ENCODE assay signal across 14 cellular contexts in genomic region chr19:5806133-5806489, GRCh38. TPM values are rescaled to one million over a fixed set of nuclear protein-coding genes. Genes with fewer than 3 reads are reported as not detected.
DNase-seq lines count a peak whose midpoint lies in the region; ATAC-seq and TF ChIP-seq lines count a peak whose summit lies in the region.
"Had no signal": no experiment of that assay in that cellular context is flagged by ENCODE, and none has a peak within 500 bp of the region (broad histone marks: within the 10 kb centered on the region; RNA-seq: fewer than 3 reads in every experiment).

No MANE protein-coding gene starts in this region.

- peaks cover 22% of the 10 kb centered on the region for H3K4me1 Mint-ChIP-seq in activated CD8-positive, alpha-beta T cell treated with anti-CD3 and anti-CD28 coated beads for 36 hours (ENCODE audit: low read depth)
- peaks cover 25% of the 10 kb centered on the region for H3K4me1 Mint-ChIP-seq in activated CD8-positive, alpha-beta T cell treated with anti-CD3 and anti-CD28 coated beads, Interleukin-2, amount 10 ng/mL, durations not matched to agents 7 days and 5 days (ENCODE audit: low read depth)
- H3K4me1 Mint-ChIP-seq in progenitor cell of endocrine pancreas (ENCODE audit: low read depth), result peaks cover 4% of the 10 kb centered on the region

- H3K27me3 Mint-ChIP-seq in activated CD8-positive, alpha-beta T cell treated with anti-CD3 and anti-CD28 coated beads for 36 hours, result peaks cover 13% of the 10 kb centered on the region
- peaks cover 33% of the 10 kb centered on the region for H3K27me3 Mint-ChIP-seq in activated CD8-positive, alpha-beta T cell treated with anti-CD3 and anti-CD28 coated beads, Interleukin-2, amount 10 ng/mL, durations not matched to agents 7 days and 5 days (ENCODE audit: low read depth)
- peaks cover 33% of the 10 kb centered on the region for H3K27me3 Mint-ChIP-seq in progenitor cell of endocrine pancreas

- peak; percentile 44 for TF ChIP-seq CTCF in activated CD8-positive, alpha-beta T cell treated with anti-CD3 and anti-CD28 coated beads for 36 hours (IDR thresholded peaks at IDR 0.05)
- TF ChIP-seq CTCF in PC-9 (conservative IDR thresholded peaks at IDR 0.05) (peak; percentile 41), progenitor cell of endocrine pancreas (IDR thresholded peaks at IDR 0.05; ENCODE audit: unreplicated experiment) (no peak)

- no TSS peak for BruUV-seq in PC-9 (replicated peaks; lab: Mats Ljungman, UMichigan)

- no peak overlapping the region for H3K4me3 Mint-ChIP-seq in activated CD8-positive, alpha-beta T cell treated with anti-CD3 and anti-CD28 coated beads for 36 hours
- H3K4me3 Mint-ChIP-seq in activated CD8-positive, alpha-beta T cell treated with anti-CD3 and anti-CD28 coated beads, Interleukin-2, amount 10 ng/mL, durations not matched to agents 7 days and 5 days, result no peak overlapping the region
- peak overlapping the region; percentile 52 for H3K4me3 Mint-ChIP-seq in progenitor cell of endocrine pancreas (ENCODE audit: low read depth)

- H3K36me3 ChIP-seq in PC-9 (ENCODE audit: low read depth) (no peaks in the 10 kb centered on the region), esophagus (ENCODE audit: control insufficient read depth in 2 of 2, insufficient read depth in 2 of 2, low read length in 1 of 2) (no peaks in the 10 kb centered on the region)
- H3K36me3 ChIP-seq: neutrophil, thyroid gland had no signal

- no peak overlapping the region for H3K4me2 ChIP-seq in PC-9

- 0 out of 2 replicates have a peak, but pooled peaks cover 8% of the 10 kb centered on the region for H3K27me3 ChIP-seq in PC-9 (ENCODE audit: insufficient read depth, low read depth)
- no peaks in the 10 kb centered on the region for H3K27me3 ChIP-seq in esophagus (ENCODE audit: control insufficient read depth in 1 of 2, insufficient read depth in 2 of 2, low read length in 2 of 2)

- no peak for ATAC-seq in activated CD8-positive, alpha-beta T cell treated with anti-CD3 and anti-CD28 coated beads for 36 hours
- no peak for ATAC-seq in activated CD8-positive, alpha-beta T cell treated with anti-CD3 and anti-CD28 coated beads, Interleukin-2, amount 10 ng/mL, durations not matched to agents 7 days and 5 days
- ATAC-seq in HG02852 (IDR thresholded peaks at IDR 0.05; ENCODE audit: unreplicated experiment), result no peak

- H3F3A ChIP-seq in PC-9 (ENCODE audit: insufficient read depth, low read depth), result no peaks in the 10 kb centered on the region; the same call in 1 of the 2 replicates

- CTCF ChIA-PET in activated CD8-positive, alpha-beta T cell treated with anti-CD3 and anti-CD28 coated beads for 36 hours (lab: Charles Lee), result interaction anchor here (1.1 to 1.6 kb wide), 3 partner anchors 22 to 216 kb away, joined by 3 to 8 read pairs (median 4); no protein-coding TSS in a partner anchor
- CTCF ChIA-PET in activated CD8-positive, alpha-beta T cell treated with anti-CD3 and anti-CD28 coated beads, Interleukin-2, amount 10 ng/mL, durations not matched to agents 7 days and 5 days (lab: Charles Lee), result interaction anchor here (1.1 to 1.5 kb wide), 3 partner anchors 17 to 216 kb away, joined by 3 to 10 read pairs (median 4); no protein-coding TSS in a partner anchor
- CTCF ChIA-PET in PC-9 (lab: Charles Lee), result no interaction called here

- H3K36me3 Mint-ChIP-seq in activated CD8-positive, alpha-beta T cell treated with anti-CD3 and anti-CD28 coated beads for 36 hours (ENCODE audit: low read depth), result no peaks in the 10 kb centered on the region
- H3K36me3 Mint-ChIP-seq in activated CD8-positive, alpha-beta T cell treated with anti-CD3 and anti-CD28 coated beads, Interleukin-2, amount 10 ng/mL, durations not matched to agents 7 days and 5 days (ENCODE audit: low read depth), result no peaks in the 10 kb centered on the region
- H3K36me3 Mint-ChIP-seq in progenitor cell of endocrine pancreas (ENCODE audit: insufficient read depth), result no peaks in the 10 kb centered on the region

- intact Hi-C loops in activated CD8-positive, alpha-beta T cell treated with anti-CD3 and anti-CD28 coated beads for 36 hours (cut with micrococcal nuclease), result loop anchor here (10.0 kb wide), 1 partner anchor 99 kb away; the partner anchor contains the start of genes NDUFA11 and VMAC
- intact Hi-C loops in PC-9 (cut with micrococcal nuclease; ENCODE audit: unreplicated experiment), result loop anchor here (10.0 kb wide), 2 partner anchors 179 to 219 kb away; no protein-coding TSS in a partner anchor

- no peak for DNase-seq in activated CD8-positive, alpha-beta T cell treated with anti-CD3 and anti-CD28 coated beads for 36 hours
- no peak for DNase-seq in activated CD8-positive, alpha-beta T cell treated with anti-CD3 and anti-CD28 coated beads, Interleukin-2, amount 10 ng/mL, durations not matched to agents 7 days and 5 days
- DNase-seq in PC-9 (no peak), progenitor cell of endocrine pancreas (ENCODE audit: low spot score, unreplicated experiment) (no peak), NCI-H82 treated with DMSO at 0.1 percent for 48 hours (lab: John Stamatoyannopoulos, UW; ENCODE audit: unreplicated experiment) (no peak), RKO (ENCODE audit: low spot score) (no peak)

- H3K9me3 ChIP-seq in PC-9 (ENCODE audit: insufficient read depth, low read depth) (no peaks in the 10 kb centered on the region), esophagus (ENCODE audit: control insufficient read depth in 2 of 2, insufficient read depth in 1 of 2, low read depth in 1 of 2, low read length in 1 of 2) (no peaks in the 10 kb centered on the region)
- H3K9me3 ChIP-seq: neutrophil, thyroid gland had no signal

- no peaks in the 10 kb centered on the region for H3K9me3 Mint-ChIP-seq in activated CD8-positive, alpha-beta T cell treated with anti-CD3 and anti-CD28 coated beads for 36 hours
- H3K9me3 Mint-ChIP-seq in activated CD8-positive, alpha-beta T cell treated with anti-CD3 and anti-CD28 coated beads, Interleukin-2, amount 10 ng/mL, durations not matched to agents 7 days and 5 days (ENCODE audit: insufficient read depth), result no peaks in the 10 kb centered on the region
- no peaks in the 10 kb centered on the region for H3K9me3 Mint-ChIP-seq in progenitor cell of endocrine pancreas (ENCODE audit: low read depth)

- no peaks in the 10 kb centered on the region for H3K79me2 ChIP-seq in PC-9 (ENCODE audit: low read depth)

- no peak overlapping the region for H3K27ac Mint-ChIP-seq in activated CD8-positive, alpha-beta T cell treated with anti-CD3 and anti-CD28 coated beads for 36 hours
- H3K27ac Mint-ChIP-seq in activated CD8-positive, alpha-beta T cell treated with anti-CD3 and anti-CD28 coated beads, Interleukin-2, amount 10 ng/mL, durations not matched to agents 7 days and 5 days, result no peak overlapping the region
- no peak overlapping the region for H3K27ac Mint-ChIP-seq in progenitor cell of endocrine pancreas

- WGBS in esophagus, 2 donors, result 39 to 51% methylated on average over 4 to 6 of the region's 6 CpGs

- H3K4me3 ChIP-seq in PC-9 (no peak overlapping the region), esophagus (ENCODE audit: low read depth in 1 of 2, low read length in 2 of 2) (peak overlapping the region; percentile 24 to 54)

- no peak overlapping the region for H2AFZ ChIP-seq in PC-9

- H3K4me1 ChIP-seq in PC-9 (replicated peaks; ENCODE audit: insufficient read depth), result no peaks in the 10 kb centered on the region
- peaks cover 4 to 8% of the 10 kb centered on the region in 2 donors for H3K4me1 ChIP-seq in esophagus (ENCODE audit: control insufficient read depth in 2 of 2, insufficient read depth in 2 of 2, low read length in 1 of 2)

- POLR2A ChIA-PET in activated CD8-positive, alpha-beta T cell treated with anti-CD3 and anti-CD28 coated beads for 36 hours (lab: Charles Lee), result no interaction called here
- POLR2A ChIA-PET in activated CD8-positive, alpha-beta T cell treated with anti-CD3 and anti-CD28 coated beads, Interleukin-2, amount 10 ng/mL, durations not matched to agents 7 days and 5 days (lab: Charles Lee), result no interaction called here
- POLR2A ChIA-PET in PC-9 (lab: Charles Lee; ENCODE audit: unreplicated experiment), result no interaction called here

- H3K9me2 ChIP-seq in PC-9 (ENCODE audit: insufficient read depth), result no peaks in the 10 kb centered on the region

- no peaks in the 10 kb centered on the region for H4K20me1 ChIP-seq in PC-9 (ENCODE audit: insufficient read depth)

- no peak overlapping the region for H3K27ac ChIP-seq in PC-9
- peak overlapping the region in 1 of 2 donors; percentile 43 for H3K27ac ChIP-seq in esophagus (ENCODE audit: low read depth in 2 of 2, low read length in 1 of 2)
- H3K27ac ChIP-seq: neutrophil had no signal

RNA-seq across cellular contexts. Expression of gene NRTN, which starts 1.2 kb away (rescaled TPM):
- under 1 TPM in 1 of 2 experiments, not detected in 1; 0.72 TPM for total RNA-seq in activated CD8-positive, alpha-beta T cell treated with anti-CD3 and anti-CD28 coated beads for 36 hours
- total RNA-seq in activated CD8-positive, alpha-beta T cell treated with anti-CD3 and anti-CD28 coated beads, Interleukin-2, amount 10 ng/mL, durations not matched to agents 7 days and 5 days, result not detected
- total RNA-seq in PC-9 (2021) (1.9 and 3.5 TPM in 2 replicates), progenitor cell of endocrine pancreas (1.9 and 2.1 TPM in 2 replicates)
- 1 to 10 TPM; 2.2 to 2.8 TPM for polyA plus RNA-seq in esophagus
- total RNA-seq: aorta, LHCN-M2 had no signal

RNA-seq across cellular contexts. Expression of gene DUS3L, which starts 15.1 kb away (rescaled TPM):
- total RNA-seq in activated CD8-positive, alpha-beta T cell treated with anti-CD3 and anti-CD28 coated beads for 36 hours, result 10 to 100 TPM; 69.6 to 74.5 TPM
- total RNA-seq in activated CD8-positive, alpha-beta T cell treated with anti-CD3 and anti-CD28 coated beads, Interleukin-2, amount 10 ng/mL, durations not matched to agents 7 days and 5 days, result 10 to 100 TPM; 56.6 to 66.3 TPM
- total RNA-seq in PC-9 (2021) (27.1 and 29.2 TPM in 2 replicates), progenitor cell of endocrine pancreas (42.6 and 43.1 TPM in 2 replicates)
- 10 to 100 TPM; 32.3 to 53.9 TPM for polyA plus RNA-seq in esophagus

RNA-seq across cellular contexts. Expression of gene PRR22, which starts 21.6 kb away (rescaled TPM):
- 1 to 10 TPM; 4.4 to 5.0 TPM for total RNA-seq in activated CD8-positive, alpha-beta T cell treated with anti-CD3 and anti-CD28 coated beads for 36 hours
- 1 to 10 TPM; 5.7 to 6.0 TPM for total RNA-seq in activated CD8-positive, alpha-beta T cell treated with anti-CD3 and anti-CD28 coated beads, Interleukin-2, amount 10 ng/mL, durations not matched to agents 7 days and 5 days
- total RNA-seq in PC-9 (2021), result 4.5 and 4.6 TPM in 2 replicates
- 1 to 10 TPM; 3.3 to 8.0 TPM for polyA plus RNA-seq in esophagus
- total RNA-seq in progenitor cell of endocrine pancreas, result 5.8 and 5.9 TPM in 2 replicates

RNA-seq across cellular contexts. Expression of gene FUT6, which starts 33.4 kb away (rescaled TPM):
- total RNA-seq in activated CD8-positive, alpha-beta T cell treated with anti-CD3 and anti-CD28 coated beads for 36 hours, result not detected
- total RNA-seq in activated CD8-positive, alpha-beta T cell treated with anti-CD3 and anti-CD28 coated beads, Interleukin-2, amount 10 ng/mL, durations not matched to agents 7 days and 5 days, result under 1 TPM; 0.16 to 0.18 TPM
- 0.43 and 0.55 TPM in 2 replicates for total RNA-seq in PC-9 (2021)
- polyA plus RNA-seq in esophagus, result 10 to 100 TPM; 77.6 to 96.5 TPM
- not detected in 2 replicates for total RNA-seq in progenitor cell of endocrine pancreas
- total RNA-seq: aorta, left cardiac atrium, LHCN-M2, SK-MEL-5, thyroid gland had no signal

RNA-seq across cellular contexts. Expression of gene FUT3, which starts 45.1 kb away (rescaled TPM):
- not detected for total RNA-seq in activated CD8-positive, alpha-beta T cell treated with anti-CD3 and anti-CD28 coated beads for 36 hours
- not detected for total RNA-seq in activated CD8-positive, alpha-beta T cell treated with anti-CD3 and anti-CD28 coated beads, Interleukin-2, amount 10 ng/mL, durations not matched to agents 7 days and 5 days
- total RNA-seq in PC-9 (2021), result 28.5 and 28.7 TPM in 2 replicates
- polyA plus RNA-seq in esophagus, result 100 to 1,000 TPM; 121 to 183 TPM
- not detected in 2 replicates for total RNA-seq in progenitor cell of endocrine pancreas
- total RNA-seq: aorta, left cardiac atrium, LHCN-M2 had no signal
